ENCODE assay signal across 11 cellular contexts in the genomic region with DNA sequence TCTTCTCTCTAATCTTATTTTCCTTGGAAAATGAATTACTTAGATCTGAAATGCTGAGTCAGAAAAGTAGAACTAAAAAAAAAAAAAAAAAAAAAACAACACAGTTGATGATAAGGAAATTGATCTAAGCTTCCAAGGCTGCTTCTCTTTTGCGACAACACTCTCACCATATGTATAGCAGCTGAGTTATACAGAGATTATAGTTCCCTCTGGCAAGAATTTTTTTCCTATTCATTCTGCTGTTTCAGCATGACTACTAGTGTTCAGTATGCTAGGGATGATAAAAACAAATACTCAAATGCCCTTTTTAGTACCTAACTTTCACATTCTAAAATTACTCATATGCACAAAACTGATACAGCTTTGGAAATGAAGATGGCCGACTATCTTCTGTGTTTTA.
A peak's percentile ranks its signal among the peaks of the same experiment; 100 is the strongest.
DNase-seq lines count a peak whose midpoint lies in the region; ATAC-seq and TF ChIP-seq lines count a peak whose summit lies in the region.
"Had no signal": no experiment of that assay in that cellular context is flagged by ENCODE, and none has a peak within 500 bp of the region (broad histone marks: within the 10 kb centered on the region; RNA-seq: fewer than 3 reads in every experiment).

No MANE protein-coding gene starts in this region.

- H3K9me3 ChIP-seq in T-helper 17 cell (ENCODE audit: control insufficient read depth, low read length, poor library complexity, severe bottlenecking): no peaks in the 10 kb centered on the region
- H3K9me3 ChIP-seq: right atrium auricular region had no signal

- no peak overlapping the region for H3K4me3 ChIP-seq in GM12865 (ENCODE audit: low read depth, low read length)
- H3K4me3 ChIP-seq: right atrium auricular region had no signal

- H3K27me3 Mint-ChIP-seq in activated T-helper 17 cell treated with anti-CD3 and anti-CD28 coated beads, Interleukin-2, amount 50 U/mL, for 72 hours: no peaks in the 10 kb centered on the region
- H3K27me3 Mint-ChIP-seq in nephron (ENCODE audit: low read depth) (no peaks in the 10 kb centered on the region), T-helper 17 cell (no peaks in the 10 kb centered on the region)

- peaks cover 16% of the 10 kb centered on the region for H3K4me1 Mint-ChIP-seq in activated T-helper 17 cell treated with anti-CD3 and anti-CD28 coated beads, Interleukin-2, amount 50 U/mL, for 72 hours
- H3K4me1 Mint-ChIP-seq in nephron (peaks cover 85% of the 10 kb centered on the region), T-helper 17 cell (no peaks in the 10 kb centered on the region)

- peaks cover 61% of the 10 kb centered on the region for H3K36me3 Mint-ChIP-seq in activated T-helper 17 cell treated with anti-CD3 and anti-CD28 coated beads, Interleukin-2, amount 50 U/mL, for 72 hours (ENCODE audit: low read depth)
- H3K36me3 Mint-ChIP-seq in nephron (ENCODE audit: low read depth) (peaks cover 23% of the 10 kb centered on the region), T-helper 17 cell (ENCODE audit: low read depth) (peaks cover 2% of the 10 kb centered on the region)

- peak overlapping the region; percentile 81 for H3K27ac Mint-ChIP-seq in activated T-helper 17 cell treated with anti-CD3 and anti-CD28 coated beads, Interleukin-2, amount 50 U/mL, for 72 hours
- H3K27ac Mint-ChIP-seq in nephron (peak overlapping the region; percentile 88 to 97 (median 90)), T-helper 17 cell (no peak overlapping the region)

- H3K4me3 Mint-ChIP-seq in activated T-helper 17 cell treated with anti-CD3 and anti-CD28 coated beads, Interleukin-2, amount 50 U/mL, for 72 hours: peak overlapping the region; percentile 39
- peak overlapping the region in 2 of 3 experiments; percentile 50 to 52 for H3K4me3 Mint-ChIP-seq in nephron
- H3K4me3 Mint-ChIP-seq in T-helper 17 cell: no peak overlapping the region

- no peaks in the 10 kb centered on the region for H3K9me3 Mint-ChIP-seq in activated T-helper 17 cell treated with anti-CD3 and anti-CD28 coated beads, Interleukin-2, amount 50 U/mL, for 72 hours
- H3K9me3 Mint-ChIP-seq in nephron: no peaks in the 10 kb centered on the region

- ATAC-seq in GM21717 (IDR thresholded peaks at IDR 0.05; ENCODE audit: unreplicated experiment) (peak; percentile 54), T-helper 17 cell (no peak)
- peak; percentile 90 for ATAC-seq in activated T-helper 17 cell treated with anti-CD3 and anti-CD28 coated beads, Interleukin-2, amount 50 U/mL, for 72 hours (replicated peaks)

- TF ChIP-seq CTCF in GM12865 (IDR thresholded peaks at IDR 0.05; ENCODE audit: insufficient read depth, low read depth, low read length, missing control alignments): no peak
- TF ChIP-seq CTCF in nephron (IDR thresholded peaks at IDR 0.05; ENCODE audit: unreplicated experiment in 3 of 3): no peak

- DNase-seq in GM12865 (ENCODE audit: low read depth): peak; percentile 48
- no peak for DNase-seq in T-helper 17 cell
- no peak for DNase-seq in NCI-H446 (lab: John Stamatoyannopoulos, UW)
- DNase-seq in stimulated activated CD8-positive, alpha-beta memory T cell treated with anti-CD3 and anti-CD28 coated beads, Interleukin-4, amount 100 ng/mL, for 48 hours: no peak
- DNase-seq in NCI-H1092 (lab: John Stamatoyannopoulos, UW): no peak
- DNase-seq: activated gamma-delta T cell treated with Interleukin-2 at 50 U/mL for 16 hours, NCI-H1930 had no signal
